9 cellular contexts compared by ENCODE assay signal in the genomic region with DNA sequence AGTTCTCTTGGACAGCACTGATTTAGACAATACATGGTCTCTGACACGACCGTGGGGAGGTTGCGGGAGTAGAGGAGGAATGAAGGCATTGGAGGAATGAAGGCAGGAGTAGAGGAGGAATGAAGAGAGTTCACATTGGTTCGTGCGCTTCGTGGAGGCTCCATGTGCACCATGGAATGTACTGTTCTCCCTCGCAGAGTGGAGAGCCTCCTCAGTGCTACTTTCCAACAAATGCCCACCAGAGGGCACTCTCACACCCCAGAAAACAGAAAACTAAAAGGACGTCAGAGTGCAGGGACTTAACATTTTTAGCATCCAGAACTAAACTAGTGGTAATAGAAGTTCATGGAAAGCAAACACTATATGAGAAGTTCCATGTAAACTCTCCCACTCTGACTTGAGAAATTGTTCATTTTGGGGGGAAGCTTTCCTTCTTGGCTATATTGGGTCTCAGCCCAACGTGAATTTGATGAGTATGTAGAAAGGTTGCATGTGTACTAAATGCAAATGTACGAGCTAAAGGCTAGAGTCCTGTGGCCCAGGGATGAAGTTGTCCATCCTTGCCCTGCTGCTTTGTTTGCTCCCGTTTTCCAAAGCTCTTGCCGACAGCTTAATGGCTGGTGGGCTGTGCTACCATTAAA.
DNase-seq lines count a peak whose midpoint lies in the region; ATAC-seq and TF ChIP-seq lines count a peak whose summit lies in the region.
"Had no signal": no experiment of that assay in that cellular context is flagged by ENCODE, and none has a peak within 500 bp of the region (broad histone marks: within the 10 kb centered on the region; RNA-seq: fewer than 3 reads in every experiment).

No MANE protein-coding gene starts in this region.

- peak; percentile 67 for ATAC-seq in GM18517 (IDR thresholded peaks at IDR 0.05; ENCODE audit: unreplicated experiment)
- peak; percentile 85 for ATAC-seq in HG03469 (IDR thresholded peaks at IDR 0.05; ENCODE audit: unreplicated experiment)
- no peak for ATAC-seq in GM19455 (IDR thresholded peaks at IDR 0.05; ENCODE audit: unreplicated experiment)
- ATAC-seq: T-cell had no signal

- no peak overlapping the region for H3K4me3 ChIP-seq in ascending aorta

- H3K27ac ChIP-seq in C4-2B: no peak overlapping the region
- H3K27ac ChIP-seq in ascending aorta: no peak overlapping the region

- H3K4me1 ChIP-seq in ascending aorta: no peaks in the 10 kb centered on the region

- DNase-seq in NCI-H82 (lab: John Stamatoyannopoulos, UW): peak; percentile 88
- no peak for DNase-seq in ascending aorta (ENCODE audit: low spot score in 2 of 2)
- DNase-seq in iPS-NIHi11 (ENCODE audit: low spot score): peak; percentile 67
- DNase-seq in stimulated activated CD4-positive, alpha-beta T cell treated with anti-CD3 and anti-CD28 coated beads, Interleukin-15, amount 100 ng/mL, for 24 hours: peak; percentile 46

- H3K27me3 ChIP-seq in ascending aorta: no peaks in the 10 kb centered on the region

- no peaks in the 10 kb centered on the region for H3K36me3 ChIP-seq in ascending aorta

- TF ChIP-seq CTCF in C4-2B (conservative IDR thresholded peaks at IDR 0.05): peak; percentile 90
- peak in 2 of 3 experiments; percentile 50 to 54 for TF ChIP-seq CTCF in ascending aorta (IDR thresholded peaks at IDR 0.05)

- H3K9me3 ChIP-seq in ascending aorta: no peaks in the 10 kb centered on the region

- intact Hi-C loops in ascending aorta (cut with DNase I): no loop called here

Comparison
In these comparisons a context has a peak if more than half of its experiments do, and no peak if none do; other contexts are left out.
1. DNase-seq: peak in NCI-H82 (single experiment), iPS-NIHi11 (single experiment) and stimulated activated CD4-positive, alpha-beta T cell treated with anti-CD3 and anti-CD28 coated beads, Interleukin-15, amount 100 ng/mL, for 24 hours (single experiment); none in ascending aorta (0 of 2).